In genomic region chr1:27528701-27529637, GRCh38 we compare ENCODE assay signal across 8 cellular contexts. TPM values are rescaled to one million over a fixed set of nuclear protein-coding genes. Genes with fewer than 3 reads are reported as not detected.
A peak's percentile ranks its signal among the peaks of the same experiment; 100 is the strongest.
DNase-seq lines count a peak whose midpoint lies in the region; ATAC-seq and TF ChIP-seq lines count a peak whose summit lies in the region.

No MANE protein-coding gene starts in this region.

- peaks cover 5% of the 10 kb centered on the region for H3K36me3 Mint-ChIP-seq in stimulated activated naive CD8-positive, alpha-beta T cell treated with anti-CD3 and anti-CD28 coated beads, Interleukin-15, Interleukin-2, amounts not matched to agents 100 ng/mL and 50 ng/mL, for 24 hours (ENCODE audit: low read depth)
- H3K36me3 Mint-ChIP-seq in T-helper 17 cell (ENCODE audit: low read depth) = peaks cover 8% of the 10 kb centered on the region
- peaks cover 23% of the 10 kb centered on the region for H3K36me3 Mint-ChIP-seq in nephron (ENCODE audit: low read depth)

- H3K9me3 Mint-ChIP-seq in stimulated activated naive CD8-positive, alpha-beta T cell treated with anti-CD3 and anti-CD28 coated beads, Interleukin-15, Interleukin-2, amounts not matched to agents 100 ng/mL and 50 ng/mL, for 24 hours = no peaks in the 10 kb centered on the region
- no peaks in the 10 kb centered on the region for H3K9me3 Mint-ChIP-seq in nephron

- no peak overlapping the region for H3K27ac Mint-ChIP-seq in stimulated activated naive CD8-positive, alpha-beta T cell treated with anti-CD3 and anti-CD28 coated beads, Interleukin-15, Interleukin-2, amounts not matched to agents 100 ng/mL and 50 ng/mL, for 24 hours
- H3K27ac Mint-ChIP-seq in T-helper 17 cell (peak overlapping the region; percentile 63), nephron (peak overlapping the region; percentile 98 to 100 (median 99))

- peak overlapping the region; percentile 74 for H3K4me3 Mint-ChIP-seq in stimulated activated naive CD8-positive, alpha-beta T cell treated with anti-CD3 and anti-CD28 coated beads, Interleukin-15, Interleukin-2, amounts not matched to agents 100 ng/mL and 50 ng/mL, for 24 hours
- H3K4me3 Mint-ChIP-seq in T-helper 17 cell = peak overlapping the region; percentile 85
- peak overlapping the region; percentile 83 to 88 (median 84) for H3K4me3 Mint-ChIP-seq in nephron

- H3K4me1 Mint-ChIP-seq in stimulated activated naive CD8-positive, alpha-beta T cell treated with anti-CD3 and anti-CD28 coated beads, Interleukin-15, Interleukin-2, amounts not matched to agents 100 ng/mL and 50 ng/mL, for 24 hours (ENCODE audit: low read depth) = peaks cover 48% of the 10 kb centered on the region
- H3K4me1 Mint-ChIP-seq in T-helper 17 cell = peaks cover 56% of the 10 kb centered on the region
- H3K4me1 Mint-ChIP-seq in nephron = peaks cover 63% of the 10 kb centered on the region

- DNase-seq in stimulated activated naive CD8-positive, alpha-beta T cell treated with anti-CD3 and anti-CD28 coated beads, Interleukin-15, Interleukin-2, amounts not matched to agents 100 U/mL and 50 U/mL, for 24 hours = no peak
- DNase-seq in T-helper 17 cell = no peak
- peak; percentile 51 for DNase-seq in fibroblast of gingiva (ENCODE audit: low read depth)
- DNase-seq in stimulated activated CD4-positive, alpha-beta T cell treated with anti-CD3 and anti-CD28 coated beads, Interleukin-4, amount 100 ng/mL, for 1 hour = no peak
- DNase-seq in activated CD8-positive, alpha-beta memory T cell treated with anti-CD3 and anti-CD28 coated beads, Interleukin-2, amount 50 U/mL, for 4 hours = no peak

- no peak for ATAC-seq in stimulated activated naive CD8-positive, alpha-beta T cell treated with anti-CD3 and anti-CD28 coated beads, Interleukin-15, Interleukin-2, amounts not matched to agents 100 U/mL and 50 U/mL, for 24 hours
- no peak for ATAC-seq in T-helper 17 cell
- ATAC-seq in GM19023 (IDR thresholded peaks at IDR 0.05; ENCODE audit: unreplicated experiment) = no peak

- no peak for TF ChIP-seq CTCF in nephron (IDR thresholded peaks at IDR 0.05; ENCODE audit: unreplicated experiment in 3 of 3)

- H3K27me3 Mint-ChIP-seq in stimulated activated naive CD8-positive, alpha-beta T cell treated with anti-CD3 and anti-CD28 coated beads, Interleukin-15, Interleukin-2, amounts not matched to agents 100 ng/mL and 50 ng/mL, for 24 hours = no peaks in the 10 kb centered on the region
- H3K27me3 Mint-ChIP-seq in T-helper 17 cell (no peaks in the 10 kb centered on the region), nephron (ENCODE audit: low read depth) (no peaks in the 10 kb centered on the region)

- H3K9me3 ChIP-seq in T-helper 17 cell (ENCODE audit: control insufficient read depth, low read length, poor library complexity, severe bottlenecking) = no peaks in the 10 kb centered on the region

RNA-seq across cellular contexts. Expression of gene WASF2, which starts 39.0 kb away (rescaled TPM):
- total RNA-seq in T-helper 17 cell = 100 to 1,000 TPM; 124 to 144 TPM
